1 cellular context compared by ENCODE assay signal in the genomic region with DNA sequence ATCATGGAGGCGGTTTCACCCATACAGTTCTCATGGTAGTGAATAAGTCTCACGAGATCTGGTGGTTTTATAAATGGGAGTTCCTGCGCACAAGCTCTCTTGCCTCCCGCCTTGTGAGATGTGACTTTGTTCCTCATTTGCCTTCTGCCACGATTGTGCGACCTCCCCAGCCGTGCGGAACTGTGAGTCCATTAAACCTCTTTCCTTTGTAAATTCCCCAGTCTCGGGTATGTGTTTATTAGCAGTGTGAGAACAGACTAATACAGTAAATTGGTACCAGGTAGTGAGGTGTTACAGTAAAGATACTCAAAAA.
TF ChIP-seq lines count a peak whose summit lies in the region.

No MANE protein-coding gene starts in this region.

TF ChIP-seq in K562, 482 proteins besides CTCF, POLR2A, EP300 and RAD21 (continued from another document):
- TF ChIP-seq, protein P1, sequence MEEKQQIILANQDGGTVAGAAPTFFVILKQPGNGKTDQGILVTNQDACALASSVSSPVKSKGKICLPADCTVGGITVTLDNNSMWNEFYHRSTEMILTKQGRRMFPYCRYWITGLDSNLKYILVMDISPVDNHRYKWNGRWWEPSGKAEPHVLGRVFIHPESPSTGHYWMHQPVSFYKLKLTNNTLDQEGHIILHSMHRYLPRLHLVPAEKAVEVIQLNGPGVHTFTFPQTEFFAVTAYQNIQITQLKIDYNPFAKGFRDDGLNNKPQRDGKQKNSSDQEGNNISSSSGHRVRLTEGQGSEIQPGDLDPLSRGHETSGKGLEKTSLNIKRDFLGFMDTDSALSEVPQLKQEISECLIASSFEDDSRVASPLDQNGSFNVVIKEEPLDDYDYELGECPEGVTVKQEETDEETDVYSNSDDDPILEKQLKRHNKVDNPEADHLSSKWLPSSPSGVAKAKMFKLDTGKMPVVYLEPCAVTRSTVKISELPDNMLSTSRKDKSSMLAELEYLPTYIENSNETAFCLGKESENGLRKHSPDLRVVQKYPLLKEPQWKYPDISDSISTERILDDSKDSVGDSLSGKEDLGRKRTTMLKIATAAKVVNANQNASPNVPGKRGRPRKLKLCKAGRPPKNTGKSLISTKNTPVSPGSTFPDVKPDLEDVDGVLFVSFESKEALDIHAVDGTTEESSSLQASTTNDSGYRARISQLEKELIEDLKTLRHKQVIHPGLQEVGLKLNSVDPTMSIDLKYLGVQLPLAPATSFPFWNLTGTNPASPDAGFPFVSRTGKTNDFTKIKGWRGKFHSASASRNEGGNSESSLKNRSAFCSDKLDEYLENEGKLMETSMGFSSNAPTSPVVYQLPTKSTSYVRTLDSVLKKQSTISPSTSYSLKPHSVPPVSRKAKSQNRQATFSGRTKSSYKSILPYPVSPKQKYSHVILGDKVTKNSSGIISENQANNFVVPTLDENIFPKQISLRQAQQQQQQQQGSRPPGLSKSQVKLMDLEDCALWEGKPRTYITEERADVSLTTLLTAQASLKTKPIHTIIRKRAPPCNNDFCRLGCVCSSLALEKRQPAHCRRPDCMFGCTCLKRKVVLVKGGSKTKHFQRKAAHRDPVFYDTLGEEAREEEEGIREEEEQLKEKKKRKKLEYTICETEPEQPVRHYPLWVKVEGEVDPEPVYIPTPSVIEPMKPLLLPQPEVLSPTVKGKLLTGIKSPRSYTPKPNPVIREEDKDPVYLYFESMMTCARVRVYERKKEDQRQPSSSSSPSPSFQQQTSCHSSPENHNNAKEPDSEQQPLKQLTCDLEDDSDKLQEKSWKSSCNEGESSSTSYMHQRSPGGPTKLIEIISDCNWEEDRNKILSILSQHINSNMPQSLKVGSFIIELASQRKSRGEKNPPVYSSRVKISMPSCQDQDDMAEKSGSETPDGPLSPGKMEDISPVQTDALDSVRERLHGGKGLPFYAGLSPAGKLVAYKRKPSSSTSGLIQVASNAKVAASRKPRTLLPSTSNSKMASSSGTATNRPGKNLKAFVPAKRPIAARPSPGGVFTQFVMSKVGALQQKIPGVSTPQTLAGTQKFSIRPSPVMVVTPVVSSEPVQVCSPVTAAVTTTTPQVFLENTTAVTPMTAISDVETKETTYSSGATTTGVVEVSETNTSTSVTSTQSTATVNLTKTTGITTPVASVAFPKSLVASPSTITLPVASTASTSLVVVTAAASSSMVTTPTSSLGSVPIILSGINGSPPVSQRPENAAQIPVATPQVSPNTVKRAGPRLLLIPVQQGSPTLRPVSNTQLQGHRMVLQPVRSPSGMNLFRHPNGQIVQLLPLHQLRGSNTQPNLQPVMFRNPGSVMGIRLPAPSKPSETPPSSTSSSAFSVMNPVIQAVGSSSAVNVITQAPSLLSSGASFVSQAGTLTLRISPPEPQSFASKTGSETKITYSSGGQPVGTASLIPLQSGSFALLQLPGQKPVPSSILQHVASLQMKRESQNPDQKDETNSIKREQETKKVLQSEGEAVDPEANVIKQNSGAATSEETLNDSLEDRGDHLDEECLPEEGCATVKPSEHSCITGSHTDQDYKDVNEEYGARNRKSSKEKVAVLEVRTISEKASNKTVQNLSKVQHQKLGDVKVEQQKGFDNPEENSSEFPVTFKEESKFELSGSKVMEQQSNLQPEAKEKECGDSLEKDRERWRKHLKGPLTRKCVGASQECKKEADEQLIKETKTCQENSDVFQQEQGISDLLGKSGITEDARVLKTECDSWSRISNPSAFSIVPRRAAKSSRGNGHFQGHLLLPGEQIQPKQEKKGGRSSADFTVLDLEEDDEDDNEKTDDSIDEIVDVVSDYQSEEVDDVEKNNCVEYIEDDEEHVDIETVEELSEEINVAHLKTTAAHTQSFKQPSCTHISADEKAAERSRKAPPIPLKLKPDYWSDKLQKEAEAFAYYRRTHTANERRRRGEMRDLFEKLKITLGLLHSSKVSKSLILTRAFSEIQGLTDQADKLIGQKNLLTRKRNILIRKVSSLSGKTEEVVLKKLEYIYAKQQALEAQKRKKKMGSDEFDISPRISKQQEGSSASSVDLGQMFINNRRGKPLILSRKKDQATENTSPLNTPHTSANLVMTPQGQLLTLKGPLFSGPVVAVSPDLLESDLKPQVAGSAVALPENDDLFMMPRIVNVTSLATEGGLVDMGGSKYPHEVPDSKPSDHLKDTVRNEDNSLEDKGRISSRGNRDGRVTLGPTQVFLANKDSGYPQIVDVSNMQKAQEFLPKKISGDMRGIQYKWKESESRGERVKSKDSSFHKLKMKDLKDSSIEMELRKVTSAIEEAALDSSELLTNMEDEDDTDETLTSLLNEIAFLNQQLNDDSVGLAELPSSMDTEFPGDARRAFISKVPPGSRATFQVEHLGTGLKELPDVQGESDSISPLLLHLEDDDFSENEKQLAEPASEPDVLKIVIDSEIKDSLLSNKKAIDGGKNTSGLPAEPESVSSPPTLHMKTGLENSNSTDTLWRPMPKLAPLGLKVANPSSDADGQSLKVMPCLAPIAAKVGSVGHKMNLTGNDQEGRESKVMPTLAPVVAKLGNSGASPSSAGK (IDR thresholded peaks at IDR 0.05): peak; percentile 65
- TF ChIP-seq ZNF444 (CRISPR knock-in tag; IDR thresholded peaks at IDR 0.05): no peak
